Comparison of ENCODE assay signal across 1 cellular context in the genomic region with DNA sequence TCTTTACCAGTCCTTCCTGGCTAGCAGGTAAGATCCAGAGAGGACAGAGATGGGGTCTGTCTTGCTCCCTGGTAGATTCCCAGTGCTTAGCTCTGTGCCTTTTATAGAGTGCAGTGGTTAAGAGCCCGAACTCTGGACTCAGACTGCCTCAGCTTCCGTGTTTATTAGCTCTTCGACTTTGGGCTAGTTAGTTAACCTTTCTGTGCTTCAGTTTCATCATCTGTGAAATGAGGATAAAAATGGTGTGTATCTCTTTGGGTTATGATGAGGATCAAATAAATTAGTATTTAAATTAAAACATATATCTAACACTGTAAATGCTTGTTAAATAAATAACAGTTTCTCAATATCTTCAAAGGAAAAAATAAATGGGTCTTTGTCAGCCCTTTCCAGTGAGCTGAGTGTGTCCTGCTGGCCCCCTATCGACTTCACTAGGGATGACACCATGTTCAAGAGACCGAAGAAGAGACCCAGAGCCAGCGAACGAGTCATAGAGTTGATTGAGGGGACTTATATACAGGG.
TF ChIP-seq lines count a peak whose summit lies in the region.

No MANE protein-coding gene starts in this region.

TF ChIP-seq in GM23338, 12 proteins besides CTCF, POLR2A, EP300 and RAD21 (continued from another document):
- TF ChIP-seq, protein P1, sequence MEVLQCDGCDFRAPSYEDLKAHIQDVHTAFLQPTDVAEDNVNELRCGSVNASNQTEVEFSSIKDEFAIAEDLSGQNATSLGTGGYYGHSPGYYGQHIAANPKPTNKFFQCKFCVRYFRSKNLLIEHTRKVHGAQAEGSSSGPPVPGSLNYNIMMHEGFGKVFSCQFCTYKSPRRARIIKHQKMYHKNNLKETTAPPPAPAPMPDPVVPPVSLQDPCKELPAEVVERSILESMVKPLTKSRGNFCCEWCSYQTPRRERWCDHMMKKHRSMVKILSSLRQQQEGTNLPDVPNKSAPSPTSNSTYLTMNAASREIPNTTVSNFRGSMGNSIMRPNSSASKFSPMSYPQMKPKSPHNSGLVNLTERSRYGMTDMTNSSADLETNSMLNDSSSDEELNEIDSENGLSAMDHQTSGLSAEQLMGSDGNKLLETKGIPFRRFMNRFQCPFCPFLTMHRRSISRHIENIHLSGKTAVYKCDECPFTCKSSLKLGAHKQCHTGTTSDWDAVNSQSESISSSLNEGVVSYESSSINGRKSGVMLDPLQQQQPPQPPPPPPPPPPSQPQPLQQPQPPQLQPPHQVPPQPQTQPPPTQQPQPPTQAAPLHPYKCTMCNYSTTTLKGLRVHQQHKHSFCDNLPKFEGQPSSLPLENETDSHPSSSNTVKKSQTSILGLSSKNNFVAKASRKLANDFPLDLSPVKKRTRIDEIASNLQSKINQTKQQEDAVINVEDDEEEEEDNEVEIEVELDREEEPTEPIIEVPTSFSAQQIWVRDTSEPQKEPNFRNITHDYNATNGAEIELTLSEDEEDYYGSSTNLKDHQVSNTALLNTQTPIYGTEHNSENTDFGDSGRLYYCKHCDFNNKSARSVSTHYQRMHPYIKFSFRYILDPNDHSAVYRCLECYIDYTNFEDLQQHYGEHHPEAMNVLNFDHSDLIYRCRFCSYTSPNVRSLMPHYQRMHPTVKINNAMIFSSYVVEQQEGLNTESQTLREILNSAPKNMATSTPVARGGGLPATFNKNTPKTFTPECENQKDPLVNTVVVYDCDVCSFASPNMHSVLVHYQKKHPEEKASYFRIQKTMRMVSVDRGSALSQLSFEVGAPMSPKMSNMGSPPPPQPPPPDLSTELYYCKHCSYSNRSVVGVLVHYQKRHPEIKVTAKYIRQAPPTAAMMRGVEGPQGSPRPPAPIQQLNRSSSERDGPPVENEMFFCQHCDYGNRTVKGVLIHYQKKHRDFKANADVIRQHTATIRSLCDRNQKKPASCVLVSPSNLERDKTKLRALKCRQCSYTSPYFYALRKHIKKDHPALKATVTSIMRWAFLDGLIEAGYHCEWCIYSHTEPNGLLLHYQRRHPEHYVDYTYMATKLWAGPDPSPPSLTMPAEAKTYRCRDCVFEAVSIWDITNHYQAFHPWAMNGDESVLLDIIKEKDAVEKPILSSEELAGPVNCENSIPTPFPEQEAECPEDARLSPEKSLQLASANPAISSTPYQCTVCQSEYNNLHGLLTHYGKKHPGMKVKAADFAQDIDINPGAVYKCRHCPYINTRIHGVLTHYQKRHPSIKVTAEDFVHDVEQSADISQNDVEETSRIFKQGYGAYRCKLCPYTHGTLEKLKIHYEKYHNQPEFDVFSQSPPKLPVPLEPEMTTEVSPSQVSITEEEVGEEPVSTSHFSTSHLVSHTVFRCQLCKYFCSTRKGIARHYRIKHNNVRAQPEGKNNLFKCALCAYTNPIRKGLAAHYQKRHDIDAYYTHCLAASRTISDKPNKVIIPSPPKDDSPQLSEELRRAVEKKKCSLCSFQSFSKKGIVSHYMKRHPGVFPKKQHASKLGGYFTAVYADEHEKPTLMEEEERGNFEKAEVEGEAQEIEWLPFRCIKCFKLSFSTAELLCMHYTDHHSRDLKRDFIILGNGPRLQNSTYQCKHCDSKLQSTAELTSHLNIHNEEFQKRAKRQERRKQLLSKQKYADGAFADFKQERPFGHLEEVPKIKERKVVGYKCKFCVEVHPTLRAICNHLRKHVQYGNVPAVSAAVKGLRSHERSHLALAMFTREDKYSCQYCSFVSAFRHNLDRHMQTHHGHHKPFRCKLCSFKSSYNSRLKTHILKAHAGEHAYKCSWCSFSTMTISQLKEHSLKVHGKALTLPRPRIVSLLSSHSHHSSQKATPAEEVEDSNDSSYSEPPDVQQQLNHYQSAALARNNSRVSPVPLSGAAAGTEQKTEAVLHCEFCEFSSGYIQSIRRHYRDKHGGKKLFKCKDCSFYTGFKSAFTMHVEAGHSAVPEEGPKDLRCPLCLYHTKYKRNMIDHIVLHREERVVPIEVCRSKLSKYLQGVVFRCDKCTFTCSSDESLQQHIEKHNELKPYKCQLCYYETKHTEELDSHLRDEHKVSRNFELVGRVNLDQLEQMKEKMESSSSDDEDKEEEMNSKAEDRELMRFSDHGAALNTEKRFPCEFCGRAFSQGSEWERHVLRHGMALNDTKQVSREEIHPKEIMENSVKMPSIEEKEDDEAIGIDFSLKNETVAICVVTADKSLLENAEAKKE (CRISPR knock-in tag; IDR thresholded peaks at IDR 0.05) = no peak
TF ChIP-seq in GM23338: peak in this region for 0.
